In the genomic region with DNA sequence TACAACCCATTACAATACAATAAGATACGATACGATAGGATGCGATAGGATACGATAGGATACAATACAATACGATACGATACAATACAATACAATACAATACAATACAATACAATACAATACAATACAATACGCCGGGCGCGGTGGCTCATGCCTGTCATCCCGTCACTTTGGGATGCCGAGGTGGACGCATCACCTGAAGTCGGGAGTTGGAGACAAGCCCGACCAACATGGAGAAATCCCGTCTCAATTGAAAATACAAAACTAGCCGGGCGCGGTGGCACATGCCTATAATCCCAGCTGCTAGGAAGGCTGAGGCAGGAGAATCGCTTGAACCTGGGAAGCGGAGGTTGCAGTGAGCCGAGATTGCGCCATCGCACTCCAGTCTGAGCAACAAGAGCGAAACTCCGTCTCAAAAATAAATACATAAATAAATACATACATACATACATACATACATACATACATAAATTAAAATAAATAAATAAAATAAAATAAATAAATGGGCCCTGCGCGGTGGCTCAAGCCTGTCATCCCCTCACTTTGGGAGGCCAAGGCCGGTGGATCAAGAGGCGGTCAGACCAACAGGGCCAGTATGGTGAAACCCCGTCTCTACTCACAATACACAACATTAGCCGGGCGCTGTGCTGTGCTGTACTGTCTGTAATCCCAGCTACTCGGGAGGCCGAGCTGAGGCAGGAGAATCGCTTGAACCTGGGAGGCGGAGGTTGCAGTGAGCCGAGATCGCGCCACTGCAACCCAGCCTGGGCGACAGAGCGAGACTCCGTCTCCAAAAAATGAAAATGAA, we compare ENCODE assay signal across 8 cellular contexts.
DNase-seq lines count a peak whose midpoint lies in the region; ATAC-seq and TF ChIP-seq lines count a peak whose summit lies in the region.
"Not testable (repeated sequence)": the region's sequence is repeated elsewhere in the genome, so short reads cannot be mapped to it uniquely, and the experiment has no call there.

No MANE protein-coding gene starts in this region.

- H3K36me3 ChIP-seq in HCT116 (ENCODE audit: control insufficient read depth in 1 of 2, insufficient read depth in 2 of 2, low read length in 2 of 2): not testable (repeated sequence)

- RAD21 ChIA-PET in HCT116 (lab: Charles Lee; ENCODE audit: low non-redundant PET in 1 of 2, low total read pairs in 2 of 2, uncharacterized antibody in 2 of 2, unreplicated experiment in 2 of 2): not testable (repeated sequence)

- BruUV-seq in HCT116 (replicated peaks; lab: Mats Ljungman, UMichigan): not testable (repeated sequence)

- not testable (repeated sequence) for H3K4me1 ChIP-seq in HCT116 (ENCODE audit: control insufficient read depth in 1 of 2, insufficient read depth in 2 of 2, low read length in 2 of 2)

- not testable (repeated sequence) for H3K4me1 Mint-ChIP-seq in activated T-cell treated with anti-CD3 and anti-CD28 coated beads, Interleukin-2, amount 50 U/mL, for 4 hours (ENCODE audit: low read depth); stimulated activated naive CD8-positive, alpha-beta T cell treated with anti-CD3 and anti-CD28 coated beads, Interleukin-15, amount 100 ng/mL, for 72 hours

- CTCF ChIA-PET in HCT116 (lab: Charles Lee): not testable (repeated sequence)

- not testable (repeated sequence) for H3K4me3 ChIP-seq in HCT116 (replicated peaks in 1 of 2; ENCODE audit: low read depth in 1 of 2, low read length in 2 of 2)

- not testable (repeated sequence) for H4K20me1 ChIP-seq in HCT116 (ENCODE audit: insufficient read depth)

- H3K79me2 ChIP-seq in HCT116 (ENCODE audit: insufficient read depth, low read length): not testable (repeated sequence)

- POLR2A ChIA-PET in HCT116 (lab: Charles Lee): not testable (repeated sequence)

- intact Hi-C loops in HCT116 (cut with micrococcal nuclease): not testable (repeated sequence)

- not testable (repeated sequence) for H3K27ac ChIP-seq in HCT116 (ENCODE audit: low read depth, low read length)

- H3K9me3 ChIP-seq in HCT116 (ENCODE audit: control insufficient read depth in 1 of 2, insufficient read depth in 1 of 2, low read depth in 1 of 2, low read length in 2 of 2): not testable (repeated sequence)

- not testable (repeated sequence) for H3K27ac Mint-ChIP-seq in stimulated activated naive CD8-positive, alpha-beta T cell treated with anti-CD3 and anti-CD28 coated beads, Interleukin-15, amount 100 ng/mL, for 72 hours

- not testable (repeated sequence) for H3K36me3 Mint-ChIP-seq in activated T-cell treated with anti-CD3 and anti-CD28 coated beads, Interleukin-2, amount 50 U/mL, for 4 hours (ENCODE audit: insufficient read depth)

- not testable (repeated sequence) for TF ChIP-seq POLR2A in HCT116 (IDR thresholded peaks at IDR 0.05; ENCODE audit: borderline replicate concordance, extremely low read depth, insufficient read depth, insufficient read length)

- H3K27me3 Mint-ChIP-seq in activated T-cell treated with anti-CD3 and anti-CD28 coated beads, Interleukin-2, amount 50 U/mL, for 4 hours (ENCODE audit: low read depth); stimulated activated naive CD8-positive, alpha-beta T cell treated with anti-CD3 and anti-CD28 coated beads, Interleukin-15, amount 100 ng/mL, for 72 hours: not testable (repeated sequence)

- not testable (repeated sequence) for H3K27me3 ChIP-seq in HCT116 (ENCODE audit: insufficient read depth, low read length)

- DNase-seq in HCT116 (ENCODE audit: low read depth, low spot score); activated T-cell treated with anti-CD3 and anti-CD28 coated beads, Interleukin-2, amount 50 U/mL, for 4 hours; left lobe of liver (ENCODE audit: low spot score); stimulated activated naive CD8-positive, alpha-beta T cell treated with anti-CD3 and anti-CD28 coated beads, Interleukin-15, amount 100 ng/mL, for 72 hours: not testable (repeated sequence)

- not testable (repeated sequence) for TF ChIP-seq CTCF in HCT116 (IDR thresholded peaks at IDR 0.05 in 2 of 3, conservative IDR thresholded peaks at IDR 0.05 in 1 of 3; ENCODE audit: borderline replicate concordance in 1 of 3, insufficient read depth in 1 of 3, low read depth in 2 of 3, low read length in 2 of 3)

- ATAC-seq in GM18519 (IDR thresholded peaks at IDR 0.05; ENCODE audit: low FRiP score, unreplicated experiment) (peak; percentile 69), GM19455 (IDR thresholded peaks at IDR 0.05; ENCODE audit: unreplicated experiment) (peak; percentile 75), HCT116 (peak; percentile 73), HG03045 (IDR thresholded peaks at IDR 0.05; ENCODE audit: unreplicated experiment) (peak; percentile 74), HG03469 (IDR thresholded peaks at IDR 0.05; ENCODE audit: unreplicated experiment) (peak; percentile 73), left lobe of liver (peak; percentile 74)
- peak; percentile 61 to 77 for ATAC-seq in activated T-cell treated with anti-CD3 and anti-CD28 coated beads, Interleukin-2, amount 50 U/mL, for 4 hours
- peak; percentile 77 for ATAC-seq in stimulated activated naive CD8-positive, alpha-beta T cell treated with anti-CD3 and anti-CD28 coated beads, Interleukin-15, amount 100 ng/mL, for 72 hours

- not testable (repeated sequence) for H2AFZ ChIP-seq in HCT116 (ENCODE audit: low read depth, low read length, poor library complexity, severe bottlenecking)

- not testable (repeated sequence) for H3K9me3 Mint-ChIP-seq in activated T-cell treated with anti-CD3 and anti-CD28 coated beads, Interleukin-2, amount 50 U/mL, for 4 hours; stimulated activated naive CD8-positive, alpha-beta T cell treated with anti-CD3 and anti-CD28 coated beads, Interleukin-15, amount 100 ng/mL, for 72 hours

- H3K9ac ChIP-seq in HCT116 (ENCODE audit: low read length): not testable (repeated sequence)

- not testable (repeated sequence) for H3K4me2 ChIP-seq in HCT116 (ENCODE audit: low read length)

- not testable (repeated sequence) for H3K9me2 ChIP-seq in HCT116 (ENCODE audit: insufficient read depth)

- H3K4me3 Mint-ChIP-seq in activated T-cell treated with anti-CD3 and anti-CD28 coated beads, Interleukin-2, amount 50 U/mL, for 4 hours; stimulated activated naive CD8-positive, alpha-beta T cell treated with anti-CD3 and anti-CD28 coated beads, Interleukin-15, amount 100 ng/mL, for 72 hours: not testable (repeated sequence)

- not testable (repeated sequence) for TF ChIP-seq RAD21 in HCT116 (IDR thresholded peaks at IDR 0.05; ENCODE audit: low read depth)
